8 cellular contexts compared by ENCODE assay signal in genomic region chr7:129607471-129608120, GRCh38. TPM values are rescaled to one million over a fixed set of nuclear protein-coding genes. Genes with fewer than 3 reads are reported as not detected.
A peak's percentile ranks its signal among the peaks of the same experiment; 100 is the strongest.
DNase-seq lines count a peak whose midpoint lies in the region; ATAC-seq and TF ChIP-seq lines count a peak whose summit lies in the region.

No MANE protein-coding gene starts in this region.

- H3K27ac Mint-ChIP-seq in T-helper 1 cell treated with Interleukin-12 subunit alpha and Interleukin-12 subunit beta and Interleukin-4 antibody, amounts not matched to agents 30 μg/mL and 1 μg/mL, for 36 hours: peak overlapping the region; percentile 12
- peak overlapping the region; percentile 90 for H3K27ac Mint-ChIP-seq in dendritic cell treated with granulocyte-macrophage colony-stimulating factor and Interleukin-4, amounts not matched to agents 40 ng/mL and 50 ng/mL, for 4 days
- no peak overlapping the region for H3K27ac Mint-ChIP-seq in progenitor cell of endocrine pancreas

- H3K4me3 Mint-ChIP-seq in T-helper 1 cell treated with Interleukin-12 subunit alpha and Interleukin-12 subunit beta and Interleukin-4 antibody, amounts not matched to agents 30 μg/mL and 1 μg/mL, for 36 hours: no peak overlapping the region
- no peak overlapping the region for H3K4me3 Mint-ChIP-seq in dendritic cell treated with granulocyte-macrophage colony-stimulating factor and Interleukin-4, amounts not matched to agents 40 ng/mL and 50 ng/mL, for 4 days
- H3K4me3 Mint-ChIP-seq in progenitor cell of endocrine pancreas (ENCODE audit: low read depth): no peak overlapping the region

- peaks cover 23% of the 10 kb centered on the region for H3K4me1 Mint-ChIP-seq in T-helper 1 cell treated with Interleukin-12 subunit alpha and Interleukin-12 subunit beta and Interleukin-4 antibody, amounts not matched to agents 30 μg/mL and 1 μg/mL, for 36 hours (ENCODE audit: low read depth)
- peaks cover 58% of the 10 kb centered on the region for H3K4me1 Mint-ChIP-seq in dendritic cell treated with granulocyte-macrophage colony-stimulating factor and Interleukin-4, amounts not matched to agents 40 ng/mL and 50 ng/mL, for 4 days (ENCODE audit: low read depth)
- peaks cover 9% of the 10 kb centered on the region for H3K4me1 Mint-ChIP-seq in progenitor cell of endocrine pancreas (ENCODE audit: low read depth)

- no peak overlapping the region for H3K4me3 ChIP-seq in coronary artery

- intact Hi-C loops in dendritic cell treated with granulocyte-macrophage colony-stimulating factor and Interleukin-4, amounts not matched to agents 40 ng/mL and 50 ng/mL, for 4 days (cut with micrococcal nuclease): no loop called here

- no peaks in the 10 kb centered on the region for H3K27me3 Mint-ChIP-seq in T-helper 1 cell treated with Interleukin-12 subunit alpha and Interleukin-12 subunit beta and Interleukin-4 antibody, amounts not matched to agents 30 μg/mL and 1 μg/mL, for 36 hours (ENCODE audit: low read depth)
- H3K27me3 Mint-ChIP-seq in dendritic cell treated with granulocyte-macrophage colony-stimulating factor and Interleukin-4, amounts not matched to agents 40 ng/mL and 50 ng/mL, for 4 days: no peaks in the 10 kb centered on the region
- H3K27me3 Mint-ChIP-seq in progenitor cell of endocrine pancreas: no peaks in the 10 kb centered on the region

- H3K36me3 Mint-ChIP-seq in T-helper 1 cell treated with Interleukin-12 subunit alpha and Interleukin-12 subunit beta and Interleukin-4 antibody, amounts not matched to agents 30 μg/mL and 1 μg/mL, for 36 hours (ENCODE audit: low read depth): peaks cover 19% of the 10 kb centered on the region
- peaks cover 48% of the 10 kb centered on the region for H3K36me3 Mint-ChIP-seq in dendritic cell treated with granulocyte-macrophage colony-stimulating factor and Interleukin-4, amounts not matched to agents 40 ng/mL and 50 ng/mL, for 4 days (ENCODE audit: low read depth)
- H3K36me3 Mint-ChIP-seq in progenitor cell of endocrine pancreas (ENCODE audit: insufficient read depth): peaks cover 16% of the 10 kb centered on the region

- no peaks in the 10 kb centered on the region for H3K9me3 Mint-ChIP-seq in T-helper 1 cell treated with Interleukin-12 subunit alpha and Interleukin-12 subunit beta and Interleukin-4 antibody, amounts not matched to agents 30 μg/mL and 1 μg/mL, for 36 hours
- H3K9me3 Mint-ChIP-seq in dendritic cell treated with granulocyte-macrophage colony-stimulating factor and Interleukin-4, amounts not matched to agents 40 ng/mL and 50 ng/mL, for 4 days: no peaks in the 10 kb centered on the region
- H3K9me3 Mint-ChIP-seq in progenitor cell of endocrine pancreas (ENCODE audit: low read depth): no peaks in the 10 kb centered on the region

- DNase-seq in D341Med (ENCODE audit: low spot score): peak; percentile 45
- peak; percentile 46 for DNase-seq in HPDE6-E6E7 (ENCODE audit: extremely low spot score)
- no peak for DNase-seq in progenitor cell of endocrine pancreas (ENCODE audit: low spot score, unreplicated experiment)
- no peak for DNase-seq in coronary artery (ENCODE audit: low spot score)

- no peak for ATAC-seq in HG03280 (IDR thresholded peaks at IDR 0.05; ENCODE audit: unreplicated experiment)
- no peak for ATAC-seq in GM18502 (IDR thresholded peaks at IDR 0.05; ENCODE audit: poor library complexity, unreplicated experiment)

- peak; percentile 56 for TF ChIP-seq CTCF in progenitor cell of endocrine pancreas (IDR thresholded peaks at IDR 0.05; ENCODE audit: unreplicated experiment)
- TF ChIP-seq CTCF in coronary artery (IDR thresholded peaks at IDR 0.05): no peak

- H3K27ac ChIP-seq in coronary artery: no peak overlapping the region

RNA-seq across cellular contexts. Expression of gene NRF1, which starts 3.9 kb away (rescaled TPM):
- total RNA-seq in progenitor cell of endocrine pancreas: 29.7 and 32.4 TPM in 2 replicates

Comparison
In these comparisons a context has a peak if more than half of its experiments do, and no peak if none do; other contexts are left out.
1. DNase-seq: peak in D341Med (single experiment) and HPDE6-E6E7 (single experiment); none in progenitor cell of endocrine pancreas (single experiment) and coronary artery (single experiment).